ENCODE assay signal across 18 cellular contexts in the genomic region with DNA sequence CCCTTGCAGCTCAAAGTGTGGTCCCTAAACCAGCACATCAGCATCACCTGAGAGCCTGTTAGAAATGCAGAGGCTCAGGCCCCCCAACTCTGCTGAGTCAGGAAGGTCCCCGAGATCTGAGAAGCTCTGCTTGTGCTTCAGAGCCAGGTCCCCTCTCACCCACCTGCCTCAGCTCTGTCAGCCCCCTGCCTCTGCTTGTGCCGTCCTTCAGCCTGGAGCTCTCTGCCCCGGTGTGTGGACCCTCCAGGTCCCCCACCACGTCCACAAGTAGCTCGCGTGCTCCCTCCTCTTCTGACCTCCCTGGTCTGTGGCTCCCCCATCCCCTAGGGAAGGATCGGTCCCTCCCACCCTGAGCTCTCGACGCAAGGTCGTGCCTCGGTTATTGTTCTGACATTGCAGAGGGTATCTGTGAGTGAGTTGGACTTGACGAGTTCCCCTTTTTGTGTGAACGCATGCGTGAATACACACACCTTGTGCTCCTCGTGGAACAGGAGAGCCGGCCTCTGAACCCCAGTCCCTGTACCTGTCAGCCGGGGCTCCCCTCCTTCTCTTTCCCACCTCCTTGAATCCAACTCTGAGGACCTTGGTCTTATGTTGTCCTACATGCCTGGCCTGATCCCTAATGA.
DNase-seq lines count a peak whose midpoint lies in the region; ATAC-seq, FAIRE-seq and TF ChIP-seq lines count a peak whose summit lies in the region.
"Had no signal": no experiment of that assay in that cellular context is flagged by ENCODE, and none has a peak within 500 bp of the region (broad histone marks: within the 10 kb centered on the region; RNA-seq: fewer than 3 reads in every experiment).

No MANE protein-coding gene starts in this region.

- peaks cover 30% of the 10 kb centered on the region for H3K27me3 Mint-ChIP-seq in dendritic cell treated with granulocyte-macrophage colony-stimulating factor and Interleukin-4, amounts not matched to agents 40 ng/mL and 50 ng/mL, for 4 days
- peaks cover 13% of the 10 kb centered on the region for H3K27me3 Mint-ChIP-seq in progenitor cell of endocrine pancreas
- peaks cover 11% of the 10 kb centered on the region for H3K27me3 Mint-ChIP-seq in H9 (ENCODE audit: low read depth)
- H3K27me3 Mint-ChIP-seq: activated naive CD8-positive, alpha-beta T cell treated with anti-CD3 and anti-CD28 coated beads for 36 hours had no signal

- H4K8ac ChIP-seq in H9 (replicated peaks; ENCODE audit: insufficient read length, low read depth, low read length), result no peak overlapping the region

- H3K27ac ChIP-seq in DOHH2 (ENCODE audit: low read depth, low read length) (no peak overlapping the region), OCI-LY3 (ENCODE audit: low read length) (no peak overlapping the region), H9 (ENCODE audit: insufficient read length, low read depth, low read length) (no peak overlapping the region)
- H3K27ac ChIP-seq: heart left ventricle had no signal

- H3K9me3 ChIP-seq in DOHH2 (ENCODE audit: control insufficient read depth, insufficient read depth, low read length) (no peaks in the 10 kb centered on the region), OCI-LY3 (ENCODE audit: insufficient read depth, low read length) (no peaks in the 10 kb centered on the region), H9 (ENCODE audit: control insufficient read depth, low read depth, low read length) (no peaks in the 10 kb centered on the region)
- H3K9me3 ChIP-seq: heart left ventricle had no signal

- H3K9me2 ChIP-seq in DOHH2 (replicated peaks; ENCODE audit: control insufficient read depth, low read length), result no peaks in the 10 kb centered on the region

- H3K18ac ChIP-seq in H9 (ENCODE audit: insufficient read length, low read depth, low read length), result no peak overlapping the region

- H3K4ac ChIP-seq in H9 (ENCODE audit: low read depth, low read length), result no peak overlapping the region

- H3K27ac Mint-ChIP-seq in dendritic cell treated with granulocyte-macrophage colony-stimulating factor and Interleukin-4, amounts not matched to agents 40 ng/mL and 50 ng/mL, for 4 days, result peak overlapping the region; percentile 10
- H3K27ac Mint-ChIP-seq in progenitor cell of endocrine pancreas, result peak overlapping the region; percentile 26
- no peak overlapping the region; a peak in 1 of 7 replicates for H3K27ac Mint-ChIP-seq in H9
- H3K27ac Mint-ChIP-seq: activated naive CD8-positive, alpha-beta T cell treated with anti-CD3 and anti-CD28 coated beads for 36 hours; stimulated activated naive CD8-positive, alpha-beta T cell treated with anti-CD3 and anti-CD28 coated beads, Interleukin-15, Interleukin-2, amounts not matched to agents 100 ng/mL and 50 ng/mL, for 24 hours had no signal

- no peaks in the 10 kb centered on the region for H4K20me1 ChIP-seq in DOHH2 (ENCODE audit: control insufficient read depth, insufficient read depth, low read depth, low read length)
- H4K20me1 ChIP-seq in OCI-LY3 (ENCODE audit: insufficient read depth, low read length), result no peaks in the 10 kb centered on the region
- H4K20me1 ChIP-seq in H9 (ENCODE audit: control insufficient read depth, insufficient read depth, insufficient read length), result no peaks in the 10 kb centered on the region

- no CpG with 5 or more reads among the region's 17 CpGs for WGBS in H9 (ENCODE audit: extremely low coverage, insufficient read length, low lambda C conversion rate)

- H3K4me3 Mint-ChIP-seq in dendritic cell treated with granulocyte-macrophage colony-stimulating factor and Interleukin-4, amounts not matched to agents 40 ng/mL and 50 ng/mL, for 4 days, result no peak overlapping the region
- H3K4me3 Mint-ChIP-seq in progenitor cell of endocrine pancreas (ENCODE audit: low read depth) (no peak overlapping the region), H9 (no peak overlapping the region)
- H3K4me3 Mint-ChIP-seq: activated naive CD8-positive, alpha-beta T cell treated with anti-CD3 and anti-CD28 coated beads for 36 hours; stimulated activated naive CD8-positive, alpha-beta T cell treated with anti-CD3 and anti-CD28 coated beads, Interleukin-15, Interleukin-2, amounts not matched to agents 100 ng/mL and 50 ng/mL, for 24 hours had no signal

- peaks cover 68% of the 10 kb centered on the region for H3K4me1 Mint-ChIP-seq in dendritic cell treated with granulocyte-macrophage colony-stimulating factor and Interleukin-4, amounts not matched to agents 40 ng/mL and 50 ng/mL, for 4 days (ENCODE audit: low read depth)
- H3K4me1 Mint-ChIP-seq in progenitor cell of endocrine pancreas (ENCODE audit: low read depth) (peaks cover 32% of the 10 kb centered on the region), H9 (peaks cover 36 to 55% of the 10 kb centered on the region in 2 experiments)

- no peak overlapping the region for H2BK15ac ChIP-seq in H9 (ENCODE audit: low read depth, low read length)

- no peak overlapping the region for H2AK5ac ChIP-seq in H9 (ENCODE audit: insufficient read length, low read length)

- no peak overlapping the region for H3K23ac ChIP-seq in H9 (ENCODE audit: insufficient read length, low read depth, low read length)

- H3F3A ChIP-seq in DOHH2 (ENCODE audit: control insufficient read depth, insufficient read depth), result no peaks in the 10 kb centered on the region

- H3T11ph ChIP-seq in H9 (ENCODE audit: low read length), result no peak overlapping the region

- H3K9ac ChIP-seq in OCI-LY3 (ENCODE audit: low read length), result no peak overlapping the region
- no peak overlapping the region for H3K9ac ChIP-seq in H9 (ENCODE audit: extremely low read depth, insufficient read length, low read length)

- no peak for DNase-seq in progenitor cell of endocrine pancreas (ENCODE audit: low spot score, unreplicated experiment)
- no peak for DNase-seq in H9
- DNase-seq in D721Med (ENCODE audit: insufficient read length, low spot score), result no peak
- DNase-seq: activated CD4-positive, alpha-beta T cell treated with anti-CD3 and anti-CD28 coated beads, Interleukin-2, amount 50 U/mL, for 4 hours; activated naive CD8-positive, alpha-beta T cell treated with anti-CD3 and anti-CD28 coated beads for 36 hours; Calu3; KBM-7; left cardiac atrium; mammary epithelial cell; nucleus accumbens; stimulated activated CD4-positive, alpha-beta T cell treated with anti-CD3 and anti-CD28 coated beads, Interleukin-4, amount 100 ng/mL, for 4 hours had no signal

- H3K36me3 ChIP-seq in DOHH2 (ENCODE audit: control insufficient read depth, low read length), result no peaks in the 10 kb centered on the region
- H3K36me3 ChIP-seq in OCI-LY3 (replicated peaks; ENCODE audit: low read depth, low read length), result no peaks in the 10 kb centered on the region
- H3K36me3 ChIP-seq: heart left ventricle had no signal

- no peak overlapping the region for H2BK20ac ChIP-seq in H9 (ENCODE audit: low read depth, low read length, poor library complexity, severe bottlenecking)

- no peak overlapping the region for H3K14ac ChIP-seq in H9 (ENCODE audit: insufficient read depth, low read length)

- H2BK5ac ChIP-seq in H9 (ENCODE audit: insufficient read length, low read length), result no peak overlapping the region

- ATAC-seq in GM19023 (IDR thresholded peaks at IDR 0.05; ENCODE audit: unreplicated experiment), result no peak
- ATAC-seq in GM19397 (IDR thresholded peaks at IDR 0.05; ENCODE audit: unreplicated experiment), result no peak
- ATAC-seq: left cardiac atrium had no signal

- intact Hi-C loops in dendritic cell treated with granulocyte-macrophage colony-stimulating factor and Interleukin-4, amounts not matched to agents 40 ng/mL and 50 ng/mL, for 4 days (cut with micrococcal nuclease), result no loop called here

- H3K27me3 ChIP-seq in DOHH2 (ENCODE audit: control insufficient read depth, low read length), result no peaks in the 10 kb centered on the region; the same call in 1 of the 2 replicates
- peaks cover 16% of the 10 kb centered on the region for H3K27me3 ChIP-seq in OCI-LY3 (ENCODE audit: low read depth, low read length)
- H3K27me3 ChIP-seq in H9 (ENCODE audit: insufficient read depth, low read length), result no peaks in the 10 kb centered on the region
- H3K27me3 ChIP-seq: heart left ventricle had no signal

- no peak overlapping the region for H2BK120ac ChIP-seq in H9 (ENCODE audit: low read depth, low read length, poor library complexity, severe bottlenecking)

- H3K79me1 ChIP-seq in H9 (ENCODE audit: insufficient read depth, low read depth, low read length, poor library complexity, severe bottlenecking), result no peaks in the 10 kb centered on the region

- FAIRE-seq in D721Med (lab: Jason Lieb, UNC), result no peak

- H3K4me2 ChIP-seq in DOHH2 (ENCODE audit: low read length) (peak overlapping the region; percentile 59), OCI-LY3 (ENCODE audit: low read length) (peak overlapping the region; percentile 77), H9 (ENCODE audit: insufficient read depth, insufficient read length, low read length) (no peak overlapping the region)

- H3K79me2 ChIP-seq in DOHH2 (ENCODE audit: control insufficient read depth, low read length) (no peaks in the 10 kb centered on the region), OCI-LY3 (ENCODE audit: low read length) (no peaks in the 10 kb centered on the region), H9 (ENCODE audit: insufficient read depth, low read length) (no peaks in the 10 kb centered on the region)

- H3K23me2 ChIP-seq in H9 (ENCODE audit: insufficient read length, low read depth, low read length, poor library complexity, severe bottlenecking), result no peaks in the 10 kb centered on the region

- TF ChIP-seq CTCF in DOHH2 (IDR thresholded peaks at IDR 0.05; ENCODE audit: low read depth, low read length, poor library complexity, severe bottlenecking) (no peak), OCI-LY3 (IDR thresholded peaks at IDR 0.05; ENCODE audit: low read depth, low read length) (no peak), progenitor cell of endocrine pancreas (IDR thresholded peaks at IDR 0.05; ENCODE audit: unreplicated experiment) (no peak), H9 (conservative IDR thresholded peaks at IDR 0.05) (no peak), D721Med (IDR thresholded peaks at IDR 0.05; ENCODE audit: insufficient read depth, missing control alignments) (no peak)

- 0 out of 2 replicates have a peak overlapping the region, but pooled peaks have one; percentile 11 for H2AFZ ChIP-seq in OCI-LY3 (ENCODE audit: low read depth, low read length)
- H2AFZ ChIP-seq in H9 (ENCODE audit: low read length), result no peak overlapping the region

- H3K4me1 ChIP-seq in DOHH2 (ENCODE audit: control insufficient read depth, low read length) (peaks cover 47% of the 10 kb centered on the region), OCI-LY3 (ENCODE audit: low read length) (peaks cover 39% of the 10 kb centered on the region), H9 (ENCODE audit: insufficient read depth, low read length) (peaks cover 3% of the 10 kb centered on the region)

- peak overlapping the region; percentile 49 for H3K4me3 ChIP-seq in DOHH2 (ENCODE audit: low read length)
- peak overlapping the region; percentile 37 for H3K4me3 ChIP-seq in OCI-LY3 (ENCODE audit: low read length)
- H3K4me3 ChIP-seq: heart left ventricle had no signal

- H3K56ac ChIP-seq in H9 (ENCODE audit: insufficient read length, low read depth, low read length), result no peak overlapping the region

- no peak overlapping the region for H4K91ac ChIP-seq in H9 (ENCODE audit: insufficient read length, low read depth, low read length)

- H2BK12ac ChIP-seq in H9 (ENCODE audit: insufficient read length, low read depth, low read length), result no peak overlapping the region

- H3K36me3 Mint-ChIP-seq in dendritic cell treated with granulocyte-macrophage colony-stimulating factor and Interleukin-4, amounts not matched to agents 40 ng/mL and 50 ng/mL, for 4 days (ENCODE audit: low read depth), result no peaks in the 10 kb centered on the region
- no peaks in the 10 kb centered on the region for H3K36me3 Mint-ChIP-seq in progenitor cell of endocrine pancreas (ENCODE audit: insufficient read depth)
- H3K36me3 Mint-ChIP-seq in H9 (ENCODE audit: insufficient read depth in 1 of 3, low read depth in 3 of 3), result no peaks in the 10 kb centered on the region
- H3K36me3 Mint-ChIP-seq: activated naive CD8-positive, alpha-beta T cell treated with anti-CD3 and anti-CD28 coated beads for 36 hours had no signal

- no peak overlapping the region for H4K5ac ChIP-seq in H9 (ENCODE audit: insufficient read length, low read depth, low read length)

- H3K9me3 Mint-ChIP-seq in dendritic cell treated with granulocyte-macrophage colony-stimulating factor and Interleukin-4, amounts not matched to agents 40 ng/mL and 50 ng/mL, for 4 days, result no peaks in the 10 kb centered on the region
- H3K9me3 Mint-ChIP-seq in progenitor cell of endocrine pancreas (ENCODE audit: low read depth) (no peaks in the 10 kb centered on the region), H9 (no peaks in the 10 kb centered on the region; a peak in 2 of 5 replicates)
- H3K9me3 Mint-ChIP-seq: activated naive CD8-positive, alpha-beta T cell treated with anti-CD3 and anti-CD28 coated beads for 36 hours; stimulated activated naive CD8-positive, alpha-beta T cell treated with anti-CD3 and anti-CD28 coated beads, Interleukin-15, Interleukin-2, amounts not matched to agents 100 ng/mL and 50 ng/mL, for 24 hours had no signal

Comparison
In these comparisons a context has a peak if more than half of its experiments do, and no peak if none do; other contexts are left out.
1. H3K27ac Mint-ChIP-seq: peak in dendritic cell treated with granulocyte-macrophage colony-stimulating factor and Interleukin-4, amounts not matched to agents 40 ng/mL and 50 ng/mL, for 4 days (single experiment) and progenitor cell of endocrine pancreas (single experiment); none in H9 (0 of 3).